Comparison of ENCODE assay signal across 8 cellular contexts in genomic region chr10:124697837-124698559, GRCh38. TPM values are rescaled to one million over a fixed set of nuclear protein-coding genes. Genes with fewer than 3 reads are reported as not detected.
DNase-seq lines count a peak whose midpoint lies in the region; ATAC-seq and TF ChIP-seq lines count a peak whose summit lies in the region.

No MANE protein-coding gene starts in this region.

- H3K4me3 Mint-ChIP-seq in activated CD4-positive, alpha-beta T cell treated with anti-CD3 and anti-CD28 coated beads for 36 hours, result peak overlapping the region; percentile 56

- POLR2A ChIA-PET in activated CD4-positive, alpha-beta T cell treated with anti-CD3 and anti-CD28 coated beads for 36 hours (lab: Charles Lee), result interaction anchor here (2.2 kb wide), 1 partner anchor 21 kb away, joined by 17 read pairs; no protein-coding TSS in a partner anchor

- no peaks in the 10 kb centered on the region for H3K27me3 ChIP-seq in thymus (ENCODE audit: control insufficient read depth, insufficient read depth)

- H3K9me3 ChIP-seq in thymus (ENCODE audit: control insufficient read depth), result no peaks in the 10 kb centered on the region

- H3K36me3 ChIP-seq in thymus (ENCODE audit: control insufficient read depth, insufficient read depth), result peaks cover 72% of the 10 kb centered on the region

- CTCF ChIA-PET in activated CD4-positive, alpha-beta T cell treated with anti-CD3 and anti-CD28 coated beads for 36 hours (lab: Charles Lee), result interaction anchor here (2.9 to 3.0 kb wide), 2 partner anchors 20 to 44 kb away, joined by 13 to 32 read pairs; no protein-coding TSS in a partner anchor

- intact Hi-C loops in activated CD4-positive, alpha-beta T cell treated with anti-CD3 and anti-CD28 coated beads for 36 hours (cut with DNase I, micrococcal nuclease), result loop anchor here (2.0 kb wide), 1 partner anchor 21 kb away; no protein-coding TSS in a partner anchor

- ATAC-seq in activated CD4-positive, alpha-beta T cell treated with anti-CD3 and anti-CD28 coated beads for 36 hours, result peak; percentile 47
- ATAC-seq in GM21515 (IDR thresholded peaks at IDR 0.05; ENCODE audit: unreplicated experiment), result no peak

- H3K4me1 Mint-ChIP-seq in activated CD4-positive, alpha-beta T cell treated with anti-CD3 and anti-CD28 coated beads for 36 hours, result peaks cover 93% of the 10 kb centered on the region

- H3K4me1 ChIP-seq in thymus (ENCODE audit: control insufficient read depth, insufficient read depth, low read length), result peaks cover 59% of the 10 kb centered on the region

- 79% methylated on average over 13 of the region's 13 CpGs for WGBS in thymus

- peaks cover 41% of the 10 kb centered on the region for H3K36me3 Mint-ChIP-seq in activated CD4-positive, alpha-beta T cell treated with anti-CD3 and anti-CD28 coated beads for 36 hours (ENCODE audit: low read depth)

- peak overlapping the region; percentile 57 for H3K27ac ChIP-seq in thymus (ENCODE audit: low read depth)

- H3K27ac Mint-ChIP-seq in activated CD4-positive, alpha-beta T cell treated with anti-CD3 and anti-CD28 coated beads for 36 hours, result peak overlapping the region; percentile 90

- peak; percentile 4 for TF ChIP-seq CTCF in fibroblast of villous mesenchyme (IDR thresholded peaks at IDR 0.05; ENCODE audit: insufficient read depth, low read depth, low read length)

- peak; percentile 71 for DNase-seq in activated CD4-positive, alpha-beta T cell treated with anti-CD3 and anti-CD28 coated beads for 36 hours
- no peak for DNase-seq in activated CD4-positive, alpha-beta T cell treated with anti-CD3 and anti-CD28 coated beads for 1 hour
- DNase-seq in T-helper 22 cell (ENCODE audit: low read depth) (peak; percentile 44), fibroblast of villous mesenchyme (ENCODE audit: low read depth) (no peak), NCI-H526 treated with DMSO at 0.1 percent for 48 hours (lab: John Stamatoyannopoulos, UW) (no peak), NCI-H1092 treated with DMSO at 0.1 percent for 48 hours (lab: John Stamatoyannopoulos, UW) (no peak)

- no peaks in the 10 kb centered on the region for H3K9me3 Mint-ChIP-seq in activated CD4-positive, alpha-beta T cell treated with anti-CD3 and anti-CD28 coated beads for 36 hours (ENCODE audit: low read depth)

- H3K4me3 ChIP-seq in fibroblast of villous mesenchyme (ENCODE audit: low read depth, low read length) (no peak overlapping the region), thymus (ENCODE audit: low read length) (no peak overlapping the region)

- H3K27me3 Mint-ChIP-seq in activated CD4-positive, alpha-beta T cell treated with anti-CD3 and anti-CD28 coated beads for 36 hours, result no peaks in the 10 kb centered on the region

RNA-seq across cellular contexts. Expression of gene FAM53B, which starts 46.2 kb away (rescaled TPM):
- 10 to 100 TPM; 13.3 to 13.9 TPM for total RNA-seq in activated CD4-positive, alpha-beta T cell treated with anti-CD3 and anti-CD28 coated beads for 36 hours
- 13.4 and 13.9 TPM in 2 replicates for total RNA-seq in fibroblast of villous mesenchyme
- 46.2 TPM for polyA plus RNA-seq in thymus

Comparison
In these comparisons a context has a peak if more than half of its experiments do, and no peak if none do; other contexts are left out.
1. DNase-seq: peak in activated CD4-positive, alpha-beta T cell treated with anti-CD3 and anti-CD28 coated beads for 36 hours (single experiment) and T-helper 22 cell (single experiment); none in activated CD4-positive, alpha-beta T cell treated with anti-CD3 and anti-CD28 coated beads for 1 hour (single experiment), fibroblast of villous mesenchyme (single experiment), NCI-H526 treated with DMSO at 0.1 percent for 48 hours (single experiment) and NCI-H1092 treated with DMSO at 0.1 percent for 48 hours (single experiment).